ENCODE assay signal across 14 cellular contexts in genomic region chr14:63986789-63987533, GRCh38.
A peak's percentile ranks its signal among the peaks of the same experiment; 100 is the strongest.
DNase-seq lines count a peak whose midpoint lies in the region; ATAC-seq, FAIRE-seq and TF ChIP-seq lines count a peak whose summit lies in the region.
"Had no signal": no experiment of that assay in that cellular context is flagged by ENCODE, and none has a peak within 500 bp of the region (broad histone marks: within the 10 kb centered on the region; RNA-seq: fewer than 3 reads in every experiment).

No MANE protein-coding gene starts in this region.

- H4K20me1 ChIP-seq in GM23338 (replicated peaks; ENCODE audit: insufficient read depth), result no peaks in the 10 kb centered on the region

- H3K9me3 Mint-ChIP-seq in GM23338, result no peaks in the 10 kb centered on the region
- H3K9me3 Mint-ChIP-seq in activated CD4-positive, alpha-beta memory T cell treated with anti-CD3 and anti-CD28 coated beads, Interleukin-2, amount 10 ng/mL, durations not matched to agents 7 days and 5 days, result no peaks in the 10 kb centered on the region
- H3K9me3 Mint-ChIP-seq: activated naive CD8-positive, alpha-beta T cell treated with anti-CD3 and anti-CD28 coated beads for 36 hours had no signal

- peaks cover 2% of the 10 kb centered on the region for H3K27me3 Mint-ChIP-seq in GM23338 (ENCODE audit: insufficient read depth, low read depth, poor library complexity)
- H3K27me3 Mint-ChIP-seq in activated CD4-positive, alpha-beta memory T cell treated with anti-CD3 and anti-CD28 coated beads, Interleukin-2, amount 10 ng/mL, durations not matched to agents 7 days and 5 days, result no peaks in the 10 kb centered on the region
- H3K27me3 Mint-ChIP-seq: activated naive CD8-positive, alpha-beta T cell treated with anti-CD3 and anti-CD28 coated beads for 36 hours had no signal

- H3K4me1 Mint-ChIP-seq in GM23338, result no peaks in the 10 kb centered on the region
- peaks cover 9% of the 10 kb centered on the region for H3K4me1 Mint-ChIP-seq in activated CD4-positive, alpha-beta memory T cell treated with anti-CD3 and anti-CD28 coated beads, Interleukin-2, amount 10 ng/mL, durations not matched to agents 7 days and 5 days

- H3K79me2 ChIP-seq in GM23338 (replicated peaks; ENCODE audit: insufficient read depth), result no peaks in the 10 kb centered on the region

- DNase-seq in A673 (ENCODE audit: low spot score), result peak; percentile 79
- DNase-seq in GM23338 (ENCODE audit: low spot score), result no peak
- DNase-seq in adipocyte (ENCODE audit: low read depth), result peak; percentile 92
- peak; percentile 43 for DNase-seq in hepatic stellate cell (ENCODE audit: low spot score)
- DNase-seq in activated CD4-positive, alpha-beta memory T cell treated with anti-CD3 and anti-CD28 coated beads, Interleukin-2, amount 10 ng/mL, durations not matched to agents 7 days and 5 days, result no peak
- no peak for DNase-seq in NCI-H2029 (lab: John Stamatoyannopoulos, UW)
- no peak for DNase-seq in kidney
- DNase-seq: activated CD4-positive, alpha-beta T cell treated with anti-CD3 and anti-CD28 coated beads, Interleukin-2, amount 50 U/mL, for 4 hours; activated naive CD8-positive, alpha-beta T cell treated with anti-CD3 and anti-CD28 coated beads for 36 hours; posterior cingulate gyrus; tibial artery had no signal

- H3K4me1 ChIP-seq in A673 (ENCODE audit: insufficient read depth, low read length, poor library complexity, severe bottlenecking) (peaks cover 3% of the 10 kb centered on the region), GM23338 (ENCODE audit: insufficient read depth) (no peaks in the 10 kb centered on the region), adipocyte (ENCODE audit: control insufficient read depth, insufficient read depth, low read length) (peaks cover 10% of the 10 kb centered on the region), kidney (ENCODE audit: control insufficient read depth in 1 of 2, insufficient read depth in 1 of 2, low read depth in 1 of 2, low read length in 2 of 2) (no peaks in the 10 kb centered on the region)
- H3K4me1 ChIP-seq: tibial artery had no signal

- no peak overlapping the region for H3K9ac ChIP-seq in adipocyte (ENCODE audit: low read length)
- H3K9ac ChIP-seq in kidney (ENCODE audit: low read length in 2 of 2), result no peak overlapping the region

- POLR2A ChIA-PET in A673 (lab: Charles Lee; ENCODE audit: low non-redundant PET), result no interaction called here
- POLR2A ChIA-PET in activated CD4-positive, alpha-beta memory T cell treated with anti-CD3 and anti-CD28 coated beads, Interleukin-2, amount 10 ng/mL, durations not matched to agents 7 days and 5 days (lab: Charles Lee), result no interaction called here

- H3F3A ChIP-seq in GM23338 (replicated peaks; ENCODE audit: low read depth), result no peaks in the 10 kb centered on the region

- intact Hi-C loops in A673 (cut with micrococcal nuclease; ENCODE audit: unreplicated experiment) (no loop called here), kidney (cut with DNase I) (no loop called here)

- H3K4me3 ChIP-seq in A673 (ENCODE audit: low read depth, low read length, poor library complexity, severe bottlenecking) (no peak overlapping the region), GM23338 (no peak overlapping the region), adipocyte (ENCODE audit: low read length) (no peak overlapping the region), kidney (ENCODE audit: low read length in 2 of 2) (no peak overlapping the region)
- H3K4me3 ChIP-seq: SK-N-MC, tibial artery had no signal

- BruUV-seq in A673 (replicated peaks; lab: Mats Ljungman, UMichigan), result no TSS peak

- no peak overlapping the region for H2AFZ ChIP-seq in GM23338

- H3K36me3 Mint-ChIP-seq in GM23338 (ENCODE audit: low read depth), result no peaks in the 10 kb centered on the region; the same call in 2 of the 3 replicates
- H3K36me3 Mint-ChIP-seq in activated CD4-positive, alpha-beta memory T cell treated with anti-CD3 and anti-CD28 coated beads, Interleukin-2, amount 10 ng/mL, durations not matched to agents 7 days and 5 days (ENCODE audit: low read depth), result peaks cover 43% of the 10 kb centered on the region

- H3K27me3 ChIP-seq in A673 (replicated peaks; ENCODE audit: insufficient read depth, low read depth, low read length, poor library complexity) (no peaks in the 10 kb centered on the region), GM23338 (ENCODE audit: insufficient read depth) (no peaks in the 10 kb centered on the region), adipocyte (replicated peaks; ENCODE audit: control insufficient read depth, insufficient read depth, low read length) (no peaks in the 10 kb centered on the region)
- H3K27me3 ChIP-seq: tibial artery had no signal

- H3K27ac ChIP-seq in A673 (ENCODE audit: low read depth, low read length, poor library complexity, severe bottlenecking) (no peak overlapping the region), GM23338 (ENCODE audit: low read depth) (no peak overlapping the region), kidney (ENCODE audit: low read depth in 2 of 2, low read length in 2 of 2) (no peak overlapping the region)
- H3K27ac ChIP-seq: SK-N-MC, tibial artery had no signal

- H3K4me2 ChIP-seq in GM23338, result no peak overlapping the region

- no peak for TF ChIP-seq CTCF in A673 (conservative IDR thresholded peaks at IDR 0.05; ENCODE audit: low read depth, low read length)
- no peak for TF ChIP-seq CTCF in GM23338 (conservative IDR thresholded peaks at IDR 0.05; ENCODE audit: low read depth in 2 of 2)
- TF ChIP-seq CTCF in kidney (IDR thresholded peaks at IDR 0.05; ENCODE audit: borderline replicate concordance, extremely low read depth, insufficient read depth), result no peak

- H3K27ac Mint-ChIP-seq in GM23338, result peak overlapping the region; percentile 30; the same call in 1 of the 2 replicates
- no peak overlapping the region for H3K27ac Mint-ChIP-seq in activated CD4-positive, alpha-beta memory T cell treated with anti-CD3 and anti-CD28 coated beads, Interleukin-2, amount 10 ng/mL, durations not matched to agents 7 days and 5 days
- H3K27ac Mint-ChIP-seq: activated naive CD8-positive, alpha-beta T cell treated with anti-CD3 and anti-CD28 coated beads for 36 hours had no signal

- no peak overlapping the region for H3K4me3 Mint-ChIP-seq in GM23338
- H3K4me3 Mint-ChIP-seq in activated CD4-positive, alpha-beta memory T cell treated with anti-CD3 and anti-CD28 coated beads, Interleukin-2, amount 10 ng/mL, durations not matched to agents 7 days and 5 days, result no peak overlapping the region
- H3K4me3 Mint-ChIP-seq: activated naive CD8-positive, alpha-beta T cell treated with anti-CD3 and anti-CD28 coated beads for 36 hours had no signal

- H3K36me3 ChIP-seq in A673 (ENCODE audit: insufficient read depth, low read length, poor library complexity, severe bottlenecking), result peaks cover 10% of the 10 kb centered on the region
- no peaks in the 10 kb centered on the region for H3K36me3 ChIP-seq in GM23338 (ENCODE audit: insufficient read depth)
- peaks cover 22% of the 10 kb centered on the region for H3K36me3 ChIP-seq in adipocyte (ENCODE audit: control insufficient read depth, insufficient read depth, low read length, severe bottlenecking)
- peaks cover 10 to 27% of the 10 kb centered on the region in 2 donors for H3K36me3 ChIP-seq in kidney (ENCODE audit: control insufficient read depth in 1 of 2, insufficient read depth in 2 of 2, low read length in 2 of 2)

- H3K9me2 ChIP-seq in GM23338 (ENCODE audit: insufficient read depth), result no peaks in the 10 kb centered on the region

- CTCF ChIA-PET in A673 (lab: Charles Lee), result no interaction called here
- CTCF ChIA-PET in activated CD4-positive, alpha-beta memory T cell treated with anti-CD3 and anti-CD28 coated beads, Interleukin-2, amount 10 ng/mL, durations not matched to agents 7 days and 5 days (lab: Charles Lee), result no interaction called here

- no peak for ATAC-seq in GM23338
- ATAC-seq in HG03469 (IDR thresholded peaks at IDR 0.05; ENCODE audit: unreplicated experiment), result no peak
- ATAC-seq: left lobe of liver had no signal

- FAIRE-seq in kidney (lab: Jason Lieb, UNC), result no peak

- H3K9me3 ChIP-seq in A673 (ENCODE audit: low read depth, low read length, poor library complexity, severe bottlenecking) (no peaks in the 10 kb centered on the region), adipocyte (ENCODE audit: control insufficient read depth, low read length) (no peaks in the 10 kb centered on the region), kidney (ENCODE audit: control insufficient read depth in 1 of 2, low read length in 2 of 2) (no peaks in the 10 kb centered on the region)
- H3K9me3 ChIP-seq: tibial artery had no signal

TF ChIP-seq in GM23338, 12 proteins besides CTCF, POLR2A, EP300 and RAD21 (continues in another document):
- TF ChIP-seq EZH2phosphoT487 (IDR thresholded peaks at IDR 0.05; ENCODE audit: unreplicated experiment) (no peak), CREB1 (CRISPR knock-in tag; IDR thresholded peaks at IDR 0.05; ENCODE audit: low read depth) (no peak), EZH2 (IDR thresholded peaks at IDR 0.05; ENCODE audit: low read depth, unreplicated experiment) (no peak), ZNF331 (CRISPR knock-in tag; IDR thresholded peaks at IDR 0.05; ENCODE audit: low read depth) (no peak)
- TF ChIP-seq, protein P1, sequence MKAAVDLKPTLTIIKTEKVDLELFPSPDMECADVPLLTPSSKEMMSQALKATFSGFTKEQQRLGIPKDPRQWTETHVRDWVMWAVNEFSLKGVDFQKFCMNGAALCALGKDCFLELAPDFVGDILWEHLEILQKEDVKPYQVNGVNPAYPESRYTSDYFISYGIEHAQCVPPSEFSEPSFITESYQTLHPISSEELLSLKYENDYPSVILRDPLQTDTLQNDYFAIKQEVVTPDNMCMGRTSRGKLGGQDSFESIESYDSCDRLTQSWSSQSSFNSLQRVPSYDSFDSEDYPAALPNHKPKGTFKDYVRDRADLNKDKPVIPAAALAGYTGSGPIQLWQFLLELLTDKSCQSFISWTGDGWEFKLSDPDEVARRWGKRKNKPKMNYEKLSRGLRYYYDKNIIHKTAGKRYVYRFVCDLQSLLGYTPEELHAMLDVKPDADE (IDR thresholded peaks at IDR 0.05), result no peak

Comparison
In these comparisons a context has a peak if more than half of its experiments do, and no peak if none do; other contexts are left out.
1. DNase-seq: peak in A673 (single experiment), adipocyte (single experiment) and hepatic stellate cell (single experiment); none in GM23338 (single experiment), activated CD4-positive, alpha-beta memory T cell treated with anti-CD3 and anti-CD28 coated beads, Interleukin-2, amount 10 ng/mL, durations not matched to agents 7 days and 5 days (single experiment), NCI-H2029 (single experiment) and kidney (single experiment).